13 cellular contexts compared by ENCODE assay signal in genomic region chr2:240583774-240584173, GRCh38. TPM values are rescaled to one million over a fixed set of nuclear protein-coding genes. Genes with fewer than 3 reads are reported as not detected.
"Had no signal": no experiment of that assay in that cellular context is flagged by ENCODE, and none has a peak within 500 bp of the region (broad histone marks: within the 10 kb centered on the region; RNA-seq: fewer than 3 reads in every experiment).

No MANE protein-coding gene starts in this region.

- H3K27me3 ChIP-seq: ascending aorta, cardiac muscle cell, colonic mucosa, gastroesophageal sphincter, pancreas, thyroid gland had no signal

- H3K36me3 Mint-ChIP-seq: WTC11 had no signal

- H3K27me3 Mint-ChIP-seq: activated naive CD8-positive, alpha-beta T cell treated with anti-CD3 and anti-CD28 coated beads, Interleukin-2, amount 50 U/mL, for 24 hours had no signal

- H3K27ac Mint-ChIP-seq: activated CD8-positive, alpha-beta T cell treated with anti-CD3 and anti-CD28 coated beads, Interleukin-2, amount 10 ng/mL, durations not matched to agents 7 days and 5 days; activated naive CD8-positive, alpha-beta T cell treated with anti-CD3 and anti-CD28 coated beads, Interleukin-2, amount 50 U/mL, for 24 hours had no signal

- H3K9me3 Mint-ChIP-seq: activated naive CD8-positive, alpha-beta T cell treated with anti-CD3 and anti-CD28 coated beads, Interleukin-2, amount 50 U/mL, for 24 hours; WTC11 had no signal

- H3K27ac ChIP-seq: ascending aorta, cardiac muscle cell, colonic mucosa, pancreas, thyroid gland had no signal

- H3K9me3 ChIP-seq: ascending aorta, colonic mucosa, gastroesophageal sphincter, pancreas, thyroid gland had no signal

- DNase-seq: activated CD4-positive, alpha-beta T cell treated with anti-CD3 and anti-CD28 coated beads for 48 hours; activated CD8-positive, alpha-beta T cell treated with anti-CD3 and anti-CD28 coated beads, Interleukin-2, amount 10 ng/mL, durations not matched to agents 7 days and 5 days; activated naive CD4-positive, alpha-beta T cell treated with Interleukin-2 at 50 U/mL for 16 hours; activated naive CD8-positive, alpha-beta T cell treated with anti-CD3 and anti-CD28 coated beads, Interleukin-2, amount 50 U/mL, for 24 hours; colonic mucosa; effector CD8-positive, alpha-beta T cell; stimulated activated CD4-positive, alpha-beta T cell treated with anti-CD3 and anti-CD28 coated beads, Interleukin-4, amount 100 ng/mL, for 4 hours; thyroid gland had no signal

- H3K36me3 ChIP-seq: ascending aorta, cardiac muscle cell, colonic mucosa, pancreas, thyroid gland had no signal

- ATAC-seq: activated CD8-positive, alpha-beta T cell treated with anti-CD3 and anti-CD28 coated beads, Interleukin-2, amount 10 ng/mL, durations not matched to agents 7 days and 5 days; activated naive CD8-positive, alpha-beta T cell treated with anti-CD3 and anti-CD28 coated beads, Interleukin-2, amount 50 U/mL, for 24 hours; gastroesophageal sphincter; pancreas had no signal

- H3K4me3 ChIP-seq: cardiac muscle cell, colonic mucosa, gastroesophageal sphincter, thyroid gland had no signal

RNA-seq across cellular contexts. Expression of gene GPR35, which starts 41.5 kb away (rescaled TPM):
- total RNA-seq: ascending aorta had no signal
